In genomic region chr18:37489011-37489410, GRCh38 we compare ENCODE assay signal across 31 cellular contexts.
"Had no signal": no experiment of that assay in that cellular context is flagged by ENCODE, and none has a peak within 500 bp of the region (broad histone marks: within the 10 kb centered on the region; RNA-seq: fewer than 3 reads in every experiment).

No MANE protein-coding gene starts in this region.

- H3K4me3 ChIP-seq: adrenal gland, body of pancreas, colonic mucosa had no signal

- H3K27ac ChIP-seq: body of pancreas, colonic mucosa had no signal

- H3K9me3 Mint-ChIP-seq: activated CD4-positive, alpha-beta memory T cell treated with anti-CD3 and anti-CD28 coated beads for 36 hours; activated naive CD4-positive, alpha-beta T cell treated with anti-CD3 and anti-CD28 coated beads for 36 hours; activated naive CD8-positive, alpha-beta T cell treated with anti-CD3 and anti-CD28 coated beads for 36 hours; activated naive CD8-positive, alpha-beta T cell treated with anti-CD3 and anti-CD28 coated beads, Interleukin-2, amount 50 U/mL, for 24 hours; activated T-helper 1 cell treated with anti-CD3 and anti-CD28 coated beads, Interleukin-12 subunit alpha, Interleukin-12 subunit beta, Interleukin-2, Interleukin-4 antibody, amounts not matched to agents 30 ng/mL and 10 ng/mL and 1 ng/mL, durations not matched to agents 14 hours and 24 hours and 36 hours; activated T-helper 2 cell treated with anti-CD3 and anti-CD28 coated beads, Interferon-gamma antibody, Interleukin-2, Interleukin-4, amounts not matched to agents 10 μg/mL and 5 μg/mL and 100 μg/mL, durations not matched to agents 14 hours and 24 hours and 36 hours; endodermal cell; T-helper 2 cell treated with Interferon-gamma antibody and Interleukin-4, amounts not matched to agents 5 μg/mL and 100 μg/mL, for 36 hours had no signal

- H3K4me1 Mint-ChIP-seq: activated CD4-positive, alpha-beta T cell treated with anti-CD3 and anti-CD28 coated beads, Interleukin-2, amount 10 ng/mL, durations not matched to agents 24 days and 14 days; activated CD8-positive, alpha-beta memory T cell treated with anti-CD3 and anti-CD28 coated beads, Interleukin-2, amount 10 ng/mL, durations not matched to agents 7 days and 5 days; activated naive CD8-positive, alpha-beta T cell treated with anti-CD3 and anti-CD28 coated beads, Interleukin-2, amount 50 U/mL, for 24 hours had no signal

- H3K27ac Mint-ChIP-seq: activated CD4-positive, alpha-beta memory T cell treated with anti-CD3 and anti-CD28 coated beads for 36 hours; activated CD4-positive, alpha-beta T cell treated with anti-CD3 and anti-CD28 coated beads for 36 hours; activated CD4-positive, alpha-beta T cell treated with anti-CD3 and anti-CD28 coated beads, Interleukin-2, amount 10 ng/mL, durations not matched to agents 24 days and 14 days; activated CD8-positive, alpha-beta memory T cell treated with anti-CD3 and anti-CD28 coated beads, Interleukin-2, amount 10 ng/mL, durations not matched to agents 7 days and 5 days; activated CD8-positive, alpha-beta T cell treated with anti-CD3 and anti-CD28 coated beads, Interleukin-2, amount 10 ng/mL, durations not matched to agents 7 days and 5 days; activated naive CD4-positive, alpha-beta T cell treated with anti-CD3 and anti-CD28 coated beads for 36 hours; activated naive CD4-positive, alpha-beta T cell treated with anti-CD3 and anti-CD28 coated beads, Interleukin-2, amount 50 U/mL, for 24 hours; activated naive CD8-positive, alpha-beta T cell treated with anti-CD3 and anti-CD28 coated beads for 36 hours; activated naive CD8-positive, alpha-beta T cell treated with anti-CD3 and anti-CD28 coated beads, Interleukin-2, amount 50 U/mL, for 24 hours; activated T-helper 1 cell treated with anti-CD3 and anti-CD28 coated beads, Interleukin-12 subunit alpha, Interleukin-12 subunit beta, Interleukin-2, Interleukin-4 antibody, amounts not matched to agents 30 ng/mL and 10 ng/mL and 1 ng/mL, durations not matched to agents 14 hours and 24 hours and 36 hours; activated T-helper 2 cell treated with anti-CD3 and anti-CD28 coated beads, Interferon-gamma antibody, Interleukin-2, Interleukin-4, amounts not matched to agents 10 μg/mL and 5 μg/mL and 100 μg/mL, durations not matched to agents 14 hours and 24 hours and 36 hours; endodermal cell; T-helper 17 cell; T-helper 2 cell treated with Interferon-gamma antibody and Interleukin-4, amounts not matched to agents 5 μg/mL and 100 μg/mL, for 36 hours had no signal

- H3K4me3 Mint-ChIP-seq: activated CD4-positive, alpha-beta memory T cell treated with anti-CD3 and anti-CD28 coated beads for 36 hours; activated CD4-positive, alpha-beta T cell treated with anti-CD3 and anti-CD28 coated beads for 36 hours; activated CD4-positive, alpha-beta T cell treated with anti-CD3 and anti-CD28 coated beads, Interleukin-2, amount 10 ng/mL, durations not matched to agents 24 days and 14 days; activated CD8-positive, alpha-beta memory T cell treated with anti-CD3 and anti-CD28 coated beads, Interleukin-2, amount 10 ng/mL, durations not matched to agents 7 days and 5 days; activated CD8-positive, alpha-beta T cell treated with anti-CD3 and anti-CD28 coated beads, Interleukin-2, amount 10 ng/mL, durations not matched to agents 7 days and 5 days; activated naive CD4-positive, alpha-beta T cell treated with anti-CD3 and anti-CD28 coated beads for 36 hours; activated naive CD4-positive, alpha-beta T cell treated with anti-CD3 and anti-CD28 coated beads, Interleukin-2, amount 50 U/mL, for 24 hours; activated naive CD8-positive, alpha-beta T cell treated with anti-CD3 and anti-CD28 coated beads for 36 hours; activated naive CD8-positive, alpha-beta T cell treated with anti-CD3 and anti-CD28 coated beads, Interleukin-2, amount 50 U/mL, for 24 hours; activated T-helper 1 cell treated with anti-CD3 and anti-CD28 coated beads, Interleukin-12 subunit alpha, Interleukin-12 subunit beta, Interleukin-2, Interleukin-4 antibody, amounts not matched to agents 30 ng/mL and 10 ng/mL and 1 ng/mL, durations not matched to agents 14 hours and 24 hours and 36 hours; endodermal cell; T-helper 17 cell; T-helper 2 cell treated with Interferon-gamma antibody and Interleukin-4, amounts not matched to agents 5 μg/mL and 100 μg/mL, for 36 hours had no signal

- H3K36me3 ChIP-seq: adrenal gland, colonic mucosa had no signal

- H3K4me1 ChIP-seq: colonic mucosa had no signal

- DNase-seq: activated CD4-positive, alpha-beta memory T cell treated with anti-CD3 and anti-CD28 coated beads for 36 hours; activated CD4-positive, alpha-beta T cell treated with anti-CD3 and anti-CD28 coated beads for 36 hours; activated CD4-positive, alpha-beta T cell treated with anti-CD3 and anti-CD28 coated beads, Interleukin-2, amount 10 ng/mL, durations not matched to agents 24 days and 14 days; activated CD4-positive, CD25-positive, alpha-beta regulatory T cell; activated CD4-positive, CD25-positive, alpha-beta regulatory T cell treated with anti-CD3 and anti-CD28 coated beads, Interleukin-2, amount 50 U/mL, for 72 hours; activated CD8-positive, alpha-beta memory T cell treated with anti-CD3 and anti-CD28 coated beads, Interleukin-2, amount 10 ng/mL, durations not matched to agents 7 days and 5 days; activated CD8-positive, alpha-beta memory T cell treated with anti-CD3 and anti-CD28 coated beads, Interleukin-2, amount 50 U/mL, for 4 hours; activated CD8-positive, alpha-beta T cell treated with anti-CD3 and anti-CD28 coated beads, Interleukin-2, amount 10 ng/mL, durations not matched to agents 7 days and 5 days; activated effector memory CD4-positive, alpha-beta T cell treated with anti-CD3 and anti-CD28 coated beads, Interleukin-2, amount 50 U/mL, for 16 hours; activated naive CD4-positive, alpha-beta T cell treated with anti-CD3 and anti-CD28 coated beads for 36 hours; activated naive CD8-positive, alpha-beta T cell treated with anti-CD3 and anti-CD28 coated beads for 36 hours; activated naive CD8-positive, alpha-beta T cell treated with anti-CD3 and anti-CD28 coated beads, Interleukin-2, amount 50 U/mL, for 24 hours; activated T-cell treated with anti-CD3 and anti-CD28 coated beads, Interleukin-2, amount 50 U/mL, for 1 hour; activated T-cell treated with anti-CD3 and anti-CD28 coated beads, Interleukin-2, amount 50 U/mL, for 48 hours; adrenal gland; amygdala; aorta; body of pancreas; caudate nucleus; colonic mucosa; effector CD8-positive, alpha-beta T cell; endodermal cell; foreskin fibroblast; head of caudate nucleus; T-helper 17 cell; T1000 had no signal

- ATAC-seq: activated CD4-positive, alpha-beta T cell treated with anti-CD3 and anti-CD28 coated beads for 36 hours; activated CD8-positive, alpha-beta memory T cell treated with anti-CD3 and anti-CD28 coated beads, Interleukin-2, amount 10 ng/mL, durations not matched to agents 7 days and 5 days; activated CD8-positive, alpha-beta T cell treated with anti-CD3 and anti-CD28 coated beads, Interleukin-2, amount 10 ng/mL, durations not matched to agents 7 days and 5 days; activated naive CD8-positive, alpha-beta T cell treated with anti-CD3 and anti-CD28 coated beads, Interleukin-2, amount 50 U/mL, for 24 hours; body of pancreas; esophagus mucosa; T-helper 17 cell had no signal

- H3K36me3 Mint-ChIP-seq: activated CD4-positive, alpha-beta memory T cell treated with anti-CD3 and anti-CD28 coated beads for 36 hours; activated CD8-positive, alpha-beta memory T cell treated with anti-CD3 and anti-CD28 coated beads, Interleukin-2, amount 10 ng/mL, durations not matched to agents 7 days and 5 days; activated naive CD4-positive, alpha-beta T cell treated with anti-CD3 and anti-CD28 coated beads, Interleukin-2, amount 50 U/mL, for 24 hours; activated naive CD8-positive, alpha-beta T cell treated with anti-CD3 and anti-CD28 coated beads for 36 hours had no signal

- H3K9me3 ChIP-seq: adrenal gland, body of pancreas, colonic mucosa had no signal
